34 cellular contexts compared by ENCODE assay signal in genomic region chr13:91284335-91284734, GRCh38.
"Had no signal": no experiment of that assay in that cellular context is flagged by ENCODE, and none has a peak within 500 bp of the region (broad histone marks: within the 10 kb centered on the region; RNA-seq: fewer than 3 reads in every experiment).

No MANE protein-coding gene starts in this region.

- DNase-seq: Karpas-422, Kasumi-1, MG63, MM.1S, MV-4-11, NCI-H1048, NCI-H1092, NCI-H1092 treated with DMSO at 0.1 percent for 48 hours, NCI-H1105, NCI-H1105 treated with DMSO at 0.1 percent for 48 hours, NCI-H1417, NCI-H1417 treated with DMSO at 0.1 percent for 48 hours, NCI-H1436, NCI-H1436 treated with DMSO at 0.1 percent for 48 hours, NCI-H146, NCI-H1694, NCI-H1694 treated with DMSO at 0.1 percent for 48 hours, NCI-H187, NCI-H187 treated with DMSO at 0.1 percent for 48 hours, NCI-H1930, NCI-H2029, NCI-H2029 treated with DMSO at 0.1 percent for 48 hours, NCI-H2081, NCI-H2081 treated with DMSO at 0.1 percent for 48 hours, NCI-H2107, NCI-H2171, NCI-H2171 treated with DMSO at 0.1 percent for 48 hours, NCI-H2227 treated with DMSO at 0.1 percent for 48 hours, NCI-H226, NCI-H345, NCI-H446, NCI-H446 treated with DMSO at 0.1 percent for 48 hours, NCI-H510A, NCI-H510A treated with DMSO at 0.1 percent for 48 hours had no signal

- H3K27me3 ChIP-seq: MG63 had no signal

- H3K4me3 ChIP-seq: MG63 had no signal

- H3K36me3 ChIP-seq: MG63 had no signal

- H3K9me3 ChIP-seq: MG63 had no signal
